Comparison of ENCODE assay signal across 25 cellular contexts in genomic region chr1:41350055-41350378, GRCh38. TPM values are rescaled to one million over a fixed set of nuclear protein-coding genes. Genes with fewer than 3 reads are reported as not detected.
A peak's percentile ranks its signal among the peaks of the same experiment; 100 is the strongest.
DNase-seq lines count a peak whose midpoint lies in the region; ATAC-seq and TF ChIP-seq lines count a peak whose summit lies in the region.
"Had no signal": no experiment of that assay in that cellular context is flagged by ENCODE, and none has a peak within 500 bp of the region (broad histone marks: within the 10 kb centered on the region; RNA-seq: fewer than 3 reads in every experiment).

No MANE protein-coding gene starts in this region.

- H3K4me3 Mint-ChIP-seq in neural progenitor cell (no peak overlapping the region), T-helper 17 cell (no peak overlapping the region)
- H3K4me3 Mint-ChIP-seq: CD4-positive, alpha-beta T cell; GM23338; H9; IgD-negative memory B cell had no signal

- no peaks in the 10 kb centered on the region for H4K20me1 ChIP-seq in neural progenitor cell (ENCODE audit: low read depth)
- H4K20me1 ChIP-seq: BLaER1 treated with 17β-estradiol and CSF1 and Interleukin-3, amounts not matched to agents 10 nM and 100 nM had no signal

- H3K9ac ChIP-seq in colonic mucosa (ENCODE audit: low read depth in 2 of 2, low read length in 2 of 2) (no peak overlapping the region), neural progenitor cell (no peak overlapping the region)
- H3K9ac ChIP-seq: BLaER1 treated with 17β-estradiol and CSF1 and Interleukin-3, amounts not matched to agents 10 nM and 100 nM; KMS-11 had no signal

- no peaks in the 10 kb centered on the region for H3K9me3 Mint-ChIP-seq in neural progenitor cell
- H3K9me3 Mint-ChIP-seq: CD4-positive, alpha-beta T cell; GM23338; H9 had no signal

- peaks cover 6% of the 10 kb centered on the region for H3K4me1 Mint-ChIP-seq in neural progenitor cell
- H3K4me1 Mint-ChIP-seq in T-helper 17 cell, result peaks cover 4% of the 10 kb centered on the region
- H3K4me1 Mint-ChIP-seq: IgD-negative memory B cell had no signal

- DNase-seq in activated effector memory CD4-positive, alpha-beta T cell treated with anti-CD3 and anti-CD28 coated beads, Interleukin-2, amount 50 U/mL, for 16 hours, result peak; percentile 17
- no peak for DNase-seq in activated effector memory CD4-positive, alpha-beta T cell treated with Interleukin-2 at 50 U/mL for 16 hours
- DNase-seq in colonic mucosa (peak; percentile 6), neural progenitor cell (ENCODE audit: low spot score) (no peak), T-helper 17 cell (no peak)
- no peak for DNase-seq in central memory CD4-positive, alpha-beta T cell
- DNase-seq: AML-193, DMS53, H9, MM.1S, NCI-H1048, NCI-H1417, NCI-H1694, NCI-H2029 treated with DMSO at 0.1 percent for 48 hours, NCI-H2227 treated with DMSO at 0.1 percent for 48 hours, NCI-H510A, NCI-H69, SHP77 treated with DMSO at 0.1 percent for 48 hours had no signal

- no peaks in the 10 kb centered on the region for H3F3A ChIP-seq in neural progenitor cell (ENCODE audit: low read depth)

- TF ChIP-seq CTCF in colonic mucosa (IDR thresholded peaks at IDR 0.05), result no peak
- no peak for TF ChIP-seq CTCF in neural progenitor cell (IDR thresholded peaks at IDR 0.05)

- H3K9me3 ChIP-seq in colonic mucosa (no peaks in the 10 kb centered on the region), neural progenitor cell (ENCODE audit: low read depth) (no peaks in the 10 kb centered on the region), T-helper 17 cell (ENCODE audit: control insufficient read depth, low read length, poor library complexity, severe bottlenecking) (no peaks in the 10 kb centered on the region)
- H3K9me3 ChIP-seq: BLaER1 treated with 17β-estradiol and CSF1 and Interleukin-3, amounts not matched to agents 10 nM and 100 nM had no signal

- H3K27me3 Mint-ChIP-seq in neural progenitor cell (ENCODE audit: insufficient read depth, low read depth), result peaks cover 8% of the 10 kb centered on the region
- H3K27me3 Mint-ChIP-seq in T-helper 17 cell, result peaks cover 52% of the 10 kb centered on the region

- no peak overlapping the region for H3K4me2 ChIP-seq in neural progenitor cell
- H3K4me2 ChIP-seq: BLaER1 treated with 17β-estradiol and CSF1 and Interleukin-3, amounts not matched to agents 10 nM and 100 nM; GM23338; KMS-11 had no signal

- H3K79me2 ChIP-seq in neural progenitor cell (ENCODE audit: low read depth), result no peaks in the 10 kb centered on the region

- H3K4me3 ChIP-seq in colonic mucosa, result no peak overlapping the region
- H3K4me3 ChIP-seq in neural progenitor cell, result no peak overlapping the region
- H3K4me3 ChIP-seq: BLaER1 treated with 17β-estradiol and CSF1 and Interleukin-3, amounts not matched to agents 10 nM and 100 nM; GM23338 had no signal

- no peak overlapping the region for H2AFZ ChIP-seq in neural progenitor cell (replicated peaks)
- H2AFZ ChIP-seq: GM23338 had no signal

- ATAC-seq in T-helper 17 cell, result no peak
- no peak for ATAC-seq in HG02938 (IDR thresholded peaks at IDR 0.05; ENCODE audit: unreplicated experiment)
- ATAC-seq: GM23338 had no signal

- no peaks in the 10 kb centered on the region for H3K36me3 Mint-ChIP-seq in neural progenitor cell
- peaks cover 8% of the 10 kb centered on the region for H3K36me3 Mint-ChIP-seq in T-helper 17 cell (ENCODE audit: low read depth)

- H3K27ac ChIP-seq in colonic mucosa, result no peak overlapping the region
- no peak overlapping the region for H3K27ac ChIP-seq in neural progenitor cell
- H3K27ac ChIP-seq: BLaER1 treated with 17β-estradiol and CSF1 and Interleukin-3, amounts not matched to agents 10 nM and 100 nM; KMS-11; RWPE1 had no signal

- H3K36me3 ChIP-seq in colonic mucosa, result no peaks in the 10 kb centered on the region
- H3K36me3 ChIP-seq in neural progenitor cell, result no peaks in the 10 kb centered on the region
- H3K36me3 ChIP-seq: BLaER1 treated with 17β-estradiol and CSF1 and Interleukin-3, amounts not matched to agents 10 nM and 100 nM had no signal

- H3K4me1 ChIP-seq in colonic mucosa (no peaks in the 10 kb centered on the region), neural progenitor cell (no peaks in the 10 kb centered on the region)

- intact Hi-C loops in colonic mucosa (cut with DNase I), result no loop called here

- H3K27ac Mint-ChIP-seq in neural progenitor cell (peak overlapping the region; percentile 72), T-helper 17 cell (no peak overlapping the region)
- H3K27ac Mint-ChIP-seq: CD4-positive, alpha-beta T cell; GM23338; H9; IgD-negative memory B cell had no signal

- H3K27me3 ChIP-seq in colonic mucosa (no peaks in the 10 kb centered on the region), neural progenitor cell (no peaks in the 10 kb centered on the region)
- H3K27me3 ChIP-seq: BLaER1 treated with 17β-estradiol and CSF1 and Interleukin-3, amounts not matched to agents 10 nM and 100 nM had no signal

RNA-seq across cellular contexts. Expression of gene FOXO6, which starts 11.2 kb away (rescaled TPM):
- under 1 TPM; 0.56 to 0.59 TPM for total RNA-seq in colonic mucosa
- total RNA-seq in neural progenitor cell (ENCODE audit: low replicate concordance), result 2.1 TPM in 1 of 2 replicates, not detected in the other
- total RNA-seq in T-helper 17 cell, result 1 to 10 TPM in 1 of 2 donors, under 1 TPM in 1; 0.86 to 1.8 TPM

Comparison
In these comparisons a context has a peak if more than half of its experiments do, and no peak if none do; other contexts are left out.
1. DNase-seq: peak in activated effector memory CD4-positive, alpha-beta T cell treated with anti-CD3 and anti-CD28 coated beads, Interleukin-2, amount 50 U/mL, for 16 hours (single experiment) and colonic mucosa (single experiment); none in activated effector memory CD4-positive, alpha-beta T cell treated with Interleukin-2 at 50 U/mL for 16 hours (single experiment), neural progenitor cell (single experiment), T-helper 17 cell (0 of 3) and central memory CD4-positive, alpha-beta T cell (single experiment).